In genomic region chr17:36103401-36103975, GRCh38 we compare ENCODE assay signal across 10 cellular contexts. TPM values are rescaled to one million over a fixed set of nuclear protein-coding genes. Genes with fewer than 3 reads are reported as not detected.
A peak's percentile ranks its signal among the peaks of the same experiment; 100 is the strongest.
DNase-seq lines count a peak whose midpoint lies in the region; ATAC-seq and TF ChIP-seq lines count a peak whose summit lies in the region.
"Not testable (repeated sequence)": the region's sequence is repeated elsewhere in the genome, so short reads cannot be mapped to it uniquely, and the experiment has no call there.
"Had no signal": no experiment of that assay in that cellular context is flagged by ENCODE, and none has a peak within 500 bp of the region (broad histone marks: within the 10 kb centered on the region; RNA-seq: fewer than 3 reads in every experiment).

CCL4 (plus strand) TSS chr17:36103827; CDS start chr17:36103906, 79 bp downstream.

- peak; percentile 59 for DNase-seq in activated gamma-delta T cell treated with Interleukin-2 at 50 U/mL for 16 hours
- DNase-seq in right lobe of liver = not testable (repeated sequence)
- peak; percentile 15 for DNase-seq in stimulated activated naive CD4-positive, alpha-beta T cell treated with Interleukin-2 at 50 U/mL for 16 hours (lab: John Stamatoyannopoulos, UW)

- not testable (repeated sequence) for H3K9me3 Mint-ChIP-seq in T-helper 1 cell treated with Interleukin-12 subunit alpha and Interleukin-12 subunit beta and Interleukin-4 antibody, amounts not matched to agents 30 μg/mL and 1 μg/mL, for 36 hours

- H3K36me3 Mint-ChIP-seq in T-helper 1 cell treated with Interleukin-12 subunit alpha and Interleukin-12 subunit beta and Interleukin-4 antibody, amounts not matched to agents 30 μg/mL and 1 μg/mL, for 36 hours (ENCODE audit: low read depth) = not testable (repeated sequence)

- ATAC-seq in GM18499 (IDR thresholded peaks at IDR 0.05; ENCODE audit: insufficient read depth, unreplicated experiment) = peak; percentile 61
- peak; percentile 55 for ATAC-seq in GM21360 (IDR thresholded peaks at IDR 0.05; ENCODE audit: unreplicated experiment)
- ATAC-seq in HG02938 (IDR thresholded peaks at IDR 0.05; ENCODE audit: unreplicated experiment) = peak; percentile 74
- ATAC-seq in HG03565 (IDR thresholded peaks at IDR 0.05; ENCODE audit: unreplicated experiment) = peak; percentile 79
- ATAC-seq in right lobe of liver = peak; percentile 59 to 73 (median 63)

- not testable (repeated sequence) for H3K9me3 ChIP-seq in right lobe of liver

- H3K4me3 ChIP-seq in right lobe of liver = not testable (repeated sequence)

- H3K27me3 Mint-ChIP-seq in T-helper 1 cell treated with Interleukin-12 subunit alpha and Interleukin-12 subunit beta and Interleukin-4 antibody, amounts not matched to agents 30 μg/mL and 1 μg/mL, for 36 hours (ENCODE audit: low read depth) = peaks cover 23% of the 10 kb centered on the region

- H3K4me1 Mint-ChIP-seq in T-helper 1 cell treated with Interleukin-12 subunit alpha and Interleukin-12 subunit beta and Interleukin-4 antibody, amounts not matched to agents 30 μg/mL and 1 μg/mL, for 36 hours (ENCODE audit: low read depth) = not testable (repeated sequence)

- H3K4me3 Mint-ChIP-seq in T-helper 1 cell treated with Interleukin-12 subunit alpha and Interleukin-12 subunit beta and Interleukin-4 antibody, amounts not matched to agents 30 μg/mL and 1 μg/mL, for 36 hours = peak within 1 kb of the TSS; percentile 43

- not testable (repeated sequence) for H3K27ac ChIP-seq in right lobe of liver

- not testable (repeated sequence) for H3K4me1 ChIP-seq in right lobe of liver

- H3K27me3 ChIP-seq in right lobe of liver = not testable (repeated sequence)

- intact Hi-C loops in right lobe of liver (cut with DNase I) = not testable (repeated sequence)

- WGBS in right lobe of liver (ENCODE audit: insufficient coverage, low coverage, low lambda C conversion rate, missing lambda C conversion rate) = 68% methylated on average over 4 of the region's 6 CpGs

- TF ChIP-seq CTCF in right lobe of liver (IDR thresholded peaks at IDR 0.05) = not testable (repeated sequence)

- not testable (repeated sequence) for H3K36me3 ChIP-seq in right lobe of liver

- H3K27ac Mint-ChIP-seq in T-helper 1 cell treated with Interleukin-12 subunit alpha and Interleukin-12 subunit beta and Interleukin-4 antibody, amounts not matched to agents 30 μg/mL and 1 μg/mL, for 36 hours = peak within 1 kb of the TSS; percentile 42

- TF ChIP-seq POLR2A in right lobe of liver (IDR thresholded peaks at IDR 0.05) = not testable (repeated sequence)

RNA-seq across cellular contexts. Expression of gene CCL4, which starts in this region (rescaled TPM):
- 1 to 10 TPM in 4 of 6 experiments, under 1 TPM in 2; 0.79 to 7.1 (median 2.4) TPM for total RNA-seq in right lobe of liver
- total RNA-seq: endothelial cell of umbilical vein, SJSA1 had no signal
